In genomic region chr11:129960216-129961214, GRCh38 we compare ENCODE assay signal across 1 cellular context.
TF ChIP-seq lines count a peak whose summit lies in the region.

No MANE protein-coding gene starts in this region.

TF ChIP-seq in GM12878, 131 proteins besides CTCF, POLR2A, EP300 and RAD21 (continued from another document and continues in another):
- TF ChIP-seq ZBTB40 (IDR thresholded peaks at IDR 0.05; ENCODE audit: borderline replicate concordance), result no peak
- TF ChIP-seq IKZF1 (conservative IDR thresholded peaks at IDR 0.05), result no peak
- TF ChIP-seq GABPA (IDR thresholded peaks at IDR 0.05; ENCODE audit: low read depth), result 0 out of 2 replicates have a peak, but pooled peaks have one; percentile 39
- TF ChIP-seq NR2F1 (conservative IDR thresholded peaks at IDR 0.05), result peak; percentile 99
- no peak for TF ChIP-seq POLR2AphosphoS2 (IDR thresholded peaks at IDR 0.05; ENCODE audit: low read depth, low read length)
- TF ChIP-seq RELB (IDR thresholded peaks at IDR 0.05; ENCODE audit: low read depth), result no peak
- 0 out of 2 replicates have a peak, but pooled peaks have one; percentile 16 for TF ChIP-seq MTA2 (IDR thresholded peaks at IDR 0.05; ENCODE audit: low read depth)
- TF ChIP-seq ZBTB4 (CRISPR knock-in tag; IDR thresholded peaks at IDR 0.05), result no peak
- TF ChIP-seq IKZF2 (IDR thresholded peaks at IDR 0.05), result peak in 1 of 2 experiments; percentile 22; a peak in 1 of 4 replicates
- no peak for TF ChIP-seq ASH2L (IDR thresholded peaks at IDR 0.05; ENCODE audit: borderline replicate concordance, low read depth)
- TF ChIP-seq TCF12 (IDR thresholded peaks at IDR 0.05; ENCODE audit: low read depth, low read length), result no peak
- no peak for TF ChIP-seq HDAC6 (IDR thresholded peaks at IDR 0.05; ENCODE audit: unreplicated experiment)
- TF ChIP-seq NFYA (IDR thresholded peaks at IDR 0.05; ENCODE audit: borderline replicate concordance, low read depth, low read length), result no peak
- TF ChIP-seq PAX8 (IDR thresholded peaks at IDR 0.05), result no peak
- no peak for TF ChIP-seq NRF1 (conservative IDR thresholded peaks at IDR 0.05; ENCODE audit: low read depth, low read length)
- TF ChIP-seq ZNF24 (IDR thresholded peaks at IDR 0.05), result no peak
- no peak for TF ChIP-seq BRCA1 (IDR thresholded peaks at IDR 0.05; ENCODE audit: low read depth, low read length)
- TF ChIP-seq GATAD2B (conservative IDR thresholded peaks at IDR 0.05; ENCODE audit: low read depth), result no peak
- no peak for TF ChIP-seq TCF7 (IDR thresholded peaks at IDR 0.05; ENCODE audit: borderline replicate concordance)
- TF ChIP-seq TCF3 (IDR thresholded peaks at IDR 0.05; ENCODE audit: borderline replicate concordance, insufficient read depth, low read depth, low read length), result no peak
- TF ChIP-seq MYB (IDR thresholded peaks at IDR 0.05; ENCODE audit: borderline replicate concordance, low read depth, low read length), result no peak
- no peak for TF ChIP-seq ZZZ3 (IDR thresholded peaks at IDR 0.05; ENCODE audit: control insufficient read depth, insufficient read length, low read depth)
- TF ChIP-seq RBBP5 (conservative IDR thresholded peaks at IDR 0.05), result no peak
- no peak for TF ChIP-seq MTA3 (IDR thresholded peaks at IDR 0.05; ENCODE audit: borderline replicate concordance, low read length)
- TF ChIP-seq SMAD1 (IDR thresholded peaks at IDR 0.05; ENCODE audit: low read depth, partially characterized antibody), result no peak
- no peak for TF ChIP-seq MEF2B (IDR thresholded peaks at IDR 0.05; ENCODE audit: partially characterized antibody, poor library complexity, severe bottlenecking)
- no peak for TF ChIP-seq SIN3A (IDR thresholded peaks at IDR 0.05; ENCODE audit: low read depth, low read length)
- TF ChIP-seq NBN (IDR thresholded peaks at IDR 0.05), result no peak
- no peak for TF ChIP-seq KLF5 (IDR thresholded peaks at IDR 0.05; ENCODE audit: partially characterized antibody)
- no peak for TF ChIP-seq MYC (IDR thresholded peaks at IDR 0.05; ENCODE audit: insufficient read depth, insufficient read length, insufficient replicate concordance, low read length, severe bottlenecking)
- TF ChIP-seq TBL1XR1 (IDR thresholded peaks at IDR 0.05; ENCODE audit: low read depth, low read length), result no peak
- peak; percentile 72 for TF ChIP-seq ATF7 (IDR thresholded peaks at IDR 0.05; ENCODE audit: low read depth)
- no peak for TF ChIP-seq EGR1 (IDR thresholded peaks at IDR 0.05; ENCODE audit: borderline replicate concordance in 1 of 2, low read depth in 2 of 2, low read length in 2 of 2)
- TF ChIP-seq BHLHE40 (IDR thresholded peaks at IDR 0.05; ENCODE audit: borderline replicate concordance in 1 of 2, low read depth in 2 of 2, low read length in 1 of 2), result peak; percentile 44 to 48; a peak in 1 of 4 replicates
- peak; percentile 30; the same call in 1 of the 2 replicates for TF ChIP-seq NR2C1 (IDR thresholded peaks at IDR 0.05)
- TF ChIP-seq IRF4 (IDR thresholded peaks at IDR 0.05; ENCODE audit: low read depth, low read length), result peak; percentile 88; the same call in 1 of the 2 replicates
- TF ChIP-seq BACH1 (IDR thresholded peaks at IDR 0.05; ENCODE audit: borderline replicate concordance), result no peak
- no peak for TF ChIP-seq E2F4 (IDR thresholded peaks at IDR 0.05; ENCODE audit: low read depth, low read length)
- peak; percentile 74; the same call in 1 of the 2 replicates for TF ChIP-seq NFIC (IDR thresholded peaks at IDR 0.05; ENCODE audit: low read depth, low read length)
- TF ChIP-seq SUPT20H (IDR thresholded peaks at IDR 0.05; ENCODE audit: borderline replicate concordance, control insufficient read depth, low read depth, low read length), result no peak
- no peak for TF ChIP-seq ETV6 (conservative IDR thresholded peaks at IDR 0.05 in 1 of 2, IDR thresholded peaks at IDR 0.05 in 1 of 2; ENCODE audit: borderline replicate concordance in 1 of 2, low read depth in 1 of 2)
- no peak; the same call in 1 of the 2 replicates for TF ChIP-seq MXI1 (IDR thresholded peaks at IDR 0.05; ENCODE audit: low read depth, low read length)
- no peak for TF ChIP-seq ZBTB33 (IDR thresholded peaks at IDR 0.05)
- no peak for TF ChIP-seq ZBTB11 (CRISPR knock-in tag; IDR thresholded peaks at IDR 0.05)
- TF ChIP-seq CREB1 (IDR thresholded peaks at IDR 0.05; ENCODE audit: low read depth), result peak; percentile 63; the same call in 1 of the 2 replicates
- TF ChIP-seq SMARCA5 (IDR thresholded peaks at IDR 0.05), result no peak
- no peak for TF ChIP-seq E4F1 (IDR thresholded peaks at IDR 0.05; ENCODE audit: borderline replicate concordance, partially characterized antibody)
